ENCODE assay signal across 1 cellular context in genomic region chr5:179207920-179208705, GRCh38.
TF ChIP-seq lines count a peak whose summit lies in the region.

No MANE protein-coding gene starts in this region.

TF ChIP-seq in K562, 482 proteins besides CTCF, POLR2A, EP300 and RAD21 (continued from another document):
- TF ChIP-seq ETS1 (conservative IDR thresholded peaks at IDR 0.05; ENCODE audit: control insufficient read depth, low read depth, low read length) = no peak
- no peak for TF ChIP-seq CXXC5 (CRISPR knock-in tag; IDR thresholded peaks at IDR 0.05)
- TF ChIP-seq HNRNPUL1 (IDR thresholded peaks at IDR 0.05; ENCODE audit: low read length) = no peak
- TF ChIP-seq SIX5 (IDR thresholded peaks at IDR 0.05; ENCODE audit: borderline replicate concordance in 1 of 2, insufficient read depth in 1 of 2, low read depth in 1 of 2, low read length in 2 of 2) = no peak
- no peak for TF ChIP-seq ZC3H4 (CRISPR knock-in tag; IDR thresholded peaks at IDR 0.05; ENCODE audit: borderline replicate concordance)
- no peak for TF ChIP-seq RBM17 (IDR thresholded peaks at IDR 0.05; ENCODE audit: borderline replicate concordance, low read depth, low read length)
- TF ChIP-seq NFRKB (IDR thresholded peaks at IDR 0.05; ENCODE audit: low read depth) = no peak
TF ChIP-seq in K562: peak in this region for 0.
